Comparison of ENCODE assay signal across 24 cellular contexts in the genomic region with DNA sequence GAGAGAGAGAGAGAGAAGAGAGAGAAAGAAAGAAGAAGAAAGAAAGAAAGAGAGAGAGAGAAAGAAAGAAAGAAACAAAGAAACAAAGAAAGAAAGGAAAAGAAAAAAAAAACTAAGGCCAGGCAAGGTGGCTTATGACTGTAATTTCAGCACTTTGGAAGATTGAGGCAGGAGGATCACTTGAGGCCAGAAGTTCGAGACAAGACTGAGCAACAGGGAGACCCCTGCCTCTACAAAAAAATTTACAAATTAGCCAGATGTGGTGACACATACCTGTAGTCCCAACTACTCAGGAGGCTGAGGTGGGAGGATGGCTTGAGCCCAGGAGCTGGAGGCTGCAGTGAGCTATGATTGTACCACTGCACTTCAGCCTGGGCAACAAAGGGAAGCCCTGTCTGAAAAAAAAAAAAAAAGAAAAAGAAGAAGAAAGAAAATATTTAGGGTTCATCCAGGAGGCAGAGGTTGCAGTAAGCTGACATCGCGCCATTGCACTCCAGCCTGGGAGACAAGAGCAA. TPM values are rescaled to one million over a fixed set of nuclear protein-coding genes. Genes with fewer than 3 reads are reported as not detected.
A peak's percentile ranks its signal among the peaks of the same experiment; 100 is the strongest.
DNase-seq lines count a peak whose midpoint lies in the region; ATAC-seq, FAIRE-seq and TF ChIP-seq lines count a peak whose summit lies in the region.
"Had no signal": no experiment of that assay in that cellular context is flagged by ENCODE, and none has a peak within 500 bp of the region (broad histone marks: within the 10 kb centered on the region; RNA-seq: fewer than 3 reads in every experiment).

No MANE protein-coding gene starts in this region.

- TF ChIP-seq EP300 in A549 (IDR thresholded peaks at IDR 0.05) = no peak

- peaks cover 72% of the 10 kb centered on the region for H3K36me3 Mint-ChIP-seq in chondrocyte (ENCODE audit: low read depth)
- no peaks in the 10 kb centered on the region for H3K36me3 Mint-ChIP-seq in activated CD8-positive, alpha-beta memory T cell treated with anti-CD3 and anti-CD28 coated beads, Interleukin-2, amount 10 ng/mL, durations not matched to agents 7 days and 5 days
- H3K36me3 Mint-ChIP-seq: activated naive CD8-positive, alpha-beta T cell had no signal

- POLR2A ChIA-PET in A549 (lab: Yijun Ruan, JAX) (interaction anchor here (0.7 to 1.2 kb wide), 2 partner anchors 11 to 28 kb away, joined by 3 read pairs; no protein-coding TSS in a partner anchor), Panc1 (lab: Charles Lee) (interaction anchor here (0.6 to 1.8 kb wide), 3 partner anchors 12 to 119 kb away, joined by 4 to 13 read pairs (median 9); no protein-coding TSS in a partner anchor)

- H3K27me3 Mint-ChIP-seq in chondrocyte (ENCODE audit: low read depth) = no peaks in the 10 kb centered on the region
- peaks cover 60% of the 10 kb centered on the region for H3K27me3 Mint-ChIP-seq in activated CD8-positive, alpha-beta memory T cell treated with anti-CD3 and anti-CD28 coated beads, Interleukin-2, amount 10 ng/mL, durations not matched to agents 7 days and 5 days

- H3K4me1 Mint-ChIP-seq in chondrocyte (ENCODE audit: low read depth) = peaks cover 97% of the 10 kb centered on the region
- H3K4me1 Mint-ChIP-seq in activated CD8-positive, alpha-beta memory T cell treated with anti-CD3 and anti-CD28 coated beads, Interleukin-2, amount 10 ng/mL, durations not matched to agents 7 days and 5 days = peaks cover 35% of the 10 kb centered on the region

- TF ChIP-seq RAD21 in A549 (conservative IDR thresholded peaks at IDR 0.05 in 1 of 2, IDR thresholded peaks at IDR 0.05 in 1 of 2) = no peak

- ATAC-seq in A549 (no peak), Panc1 (no peak)
- ATAC-seq in activated CD8-positive, alpha-beta memory T cell treated with anti-CD3 and anti-CD28 coated beads, Interleukin-2, amount 10 ng/mL, durations not matched to agents 7 days and 5 days = no peak
- ATAC-seq: activated T-helper 17 cell treated with anti-CD3 and anti-CD28 coated beads, Interleukin-2, amount 50 U/mL, for 72 hours; psoas muscle had no signal

- no TSS peak for BruUV-seq in Panc1 (replicated peaks; lab: Mats Ljungman, UMichigan)

- FAIRE-seq in A549 (lab: Jason Lieb, UNC) = no peak
- FAIRE-seq: A204.1, small intestine had no signal

- no peaks in the 10 kb centered on the region for H3K9me3 Mint-ChIP-seq in chondrocyte (ENCODE audit: low read depth)
- H3K9me3 Mint-ChIP-seq in activated CD8-positive, alpha-beta memory T cell treated with anti-CD3 and anti-CD28 coated beads, Interleukin-2, amount 10 ng/mL, durations not matched to agents 7 days and 5 days (ENCODE audit: low read depth) = no peaks in the 10 kb centered on the region
- H3K9me3 Mint-ChIP-seq: activated T-helper 17 cell treated with anti-CD3 and anti-CD28 coated beads, Interleukin-2, amount 50 U/mL, for 72 hours had no signal

- peaks cover 79% of the 10 kb centered on the region for H3K4me1 ChIP-seq in A549
- H3K4me1 ChIP-seq in Panc1 (ENCODE audit: control insufficient read depth, insufficient read depth, low read length) = peaks cover 44% of the 10 kb centered on the region
- H3K4me1 ChIP-seq in mesodermal cell (ENCODE audit: control insufficient read depth, insufficient read depth, low read length, poor library complexity, severe bottlenecking) = peaks cover 43% of the 10 kb centered on the region
- H3K4me1 ChIP-seq: psoas muscle had no signal

- H3K36me3 ChIP-seq in Panc1 (ENCODE audit: control insufficient read depth, insufficient read depth, low read length) = no peaks in the 10 kb centered on the region
- peaks cover 67% of the 10 kb centered on the region for H3K36me3 ChIP-seq in mesodermal cell (ENCODE audit: control insufficient read depth, insufficient read depth, low read length)
- H3K36me3 ChIP-seq: BLaER1 treated with 17β-estradiol and CSF1 and Interleukin-3, amounts not matched to agents 10 nM and 100 nM; HAP-1 had no signal

- H3K27me3 ChIP-seq in Panc1 (ENCODE audit: control insufficient read depth, insufficient read depth, low read length) = no peaks in the 10 kb centered on the region

- WGBS in A549 (ENCODE audit: missing lambda C conversion rate) = 91% methylated on average over 3 of the region's 3 CpGs
- WGBS in mesodermal cell (ENCODE audit: insufficient coverage in 2 of 2), 2 experiments = no CpG with 5 or more reads among the region's 3 CpGs

- H3K4me3 Mint-ChIP-seq in chondrocyte (ENCODE audit: unreplicated experiment) = peak overlapping the region; percentile 91
- H3K4me3 Mint-ChIP-seq in activated CD8-positive, alpha-beta memory T cell treated with anti-CD3 and anti-CD28 coated beads, Interleukin-2, amount 10 ng/mL, durations not matched to agents 7 days and 5 days = no peak overlapping the region
- H3K4me3 Mint-ChIP-seq: activated naive CD8-positive, alpha-beta T cell; activated T-helper 17 cell treated with anti-CD3 and anti-CD28 coated beads, Interleukin-2, amount 50 U/mL, for 72 hours; endodermal cell had no signal

- CTCF ChIA-PET in A549 (lab: Yijun Ruan, JAX) (interaction anchor here (0.7 to 32.8 kb wide), 8 partner anchors 8 to 250 kb away, joined by 3 to 600 read pairs (median 5); no protein-coding TSS in a partner anchor), Panc1 (lab: Charles Lee) (no interaction called here)
- CTCF ChIA-PET in activated CD8-positive, alpha-beta memory T cell treated with anti-CD3 and anti-CD28 coated beads, Interleukin-2, amount 10 ng/mL, durations not matched to agents 7 days and 5 days (lab: Charles Lee) = interaction anchor here (1.7 kb wide), 2 partner anchors 9 to 14 kb away, joined by 6 read pairs; no protein-coding TSS in a partner anchor

- H3K4me3 ChIP-seq in A549 (peak overlapping the region; percentile 63), Panc1 (ENCODE audit: low read depth in 2 of 2, low read length in 2 of 2) (peak overlapping the region; percentile 51 to 90), mesodermal cell (ENCODE audit: extremely low read depth, insufficient read depth, low read length, poor library complexity, severe bottlenecking) (peak overlapping the region; percentile 19)
- H3K4me3 ChIP-seq: BLaER1 treated with 17β-estradiol and CSF1 and Interleukin-3, amounts not matched to agents 10 nM and 100 nM; HAP-1 had no signal

- peak overlapping the region; percentile 97 for H3K27ac Mint-ChIP-seq in chondrocyte (ENCODE audit: unreplicated experiment)
- no peak overlapping the region for H3K27ac Mint-ChIP-seq in activated CD8-positive, alpha-beta memory T cell treated with anti-CD3 and anti-CD28 coated beads, Interleukin-2, amount 10 ng/mL, durations not matched to agents 7 days and 5 days
- H3K27ac Mint-ChIP-seq: activated naive CD8-positive, alpha-beta T cell; activated T-helper 17 cell treated with anti-CD3 and anti-CD28 coated beads, Interleukin-2, amount 50 U/mL, for 72 hours; endodermal cell had no signal

- H3K4me2 ChIP-seq in A549 = peak overlapping the region; percentile 94
- H3K4me2 ChIP-seq: BLaER1 treated with 17β-estradiol and CSF1 and Interleukin-3, amounts not matched to agents 10 nM and 100 nM had no signal

- DNase-seq in A549 (ENCODE audit: low read depth in 1 of 2, low spot score in 1 of 2) (no peak), Panc1 (ENCODE audit: low read depth, low spot score) (no peak), chondrocyte (ENCODE audit: low spot score) (no peak), cerebellar cortex (ENCODE audit: low spot score) (no peak), AG08395 (ENCODE audit: low spot score) (no peak), NCI-H1092 (lab: John Stamatoyannopoulos, UW) (no peak)
- DNase-seq in activated CD8-positive, alpha-beta memory T cell treated with anti-CD3 and anti-CD28 coated beads, Interleukin-2, amount 10 ng/mL, durations not matched to agents 7 days and 5 days = no peak
- DNase-seq: DND-41, endodermal cell, head of caudate nucleus, Kasumi-1, mammary epithelial cell, NCI-H187 treated with DMSO at 0.1 percent for 48 hours, NCI-H69, small intestine had no signal

- H3K27ac ChIP-seq in A549 = peak overlapping the region; percentile 34 to 94; a peak in 4 of 6 replicates
- H3K27ac ChIP-seq in Panc1 (ENCODE audit: low read length) = peak overlapping the region; percentile 98
- H3K27ac ChIP-seq in mesodermal cell (ENCODE audit: low read depth, low read length, severe bottlenecking) = no peak overlapping the region
- H3K27ac ChIP-seq: BLaER1 treated with 17β-estradiol and CSF1 and Interleukin-3, amounts not matched to agents 10 nM and 100 nM; psoas muscle had no signal

- TF ChIP-seq POLR2A in A549 (IDR thresholded peaks at IDR 0.05; ENCODE audit: low read length) = no peak

- H3K9me3 ChIP-seq in A549 (no peaks in the 10 kb centered on the region; the same call in 2 of the 3 replicates), Panc1 (ENCODE audit: control insufficient read depth, insufficient read depth, low read depth, low read length) (no peaks in the 10 kb centered on the region), mesodermal cell (ENCODE audit: control insufficient read depth, low read length) (no peaks in the 10 kb centered on the region)
- H3K9me3 ChIP-seq: BLaER1 treated with 17β-estradiol and CSF1 and Interleukin-3, amounts not matched to agents 10 nM and 100 nM; HAP-1; psoas muscle had no signal

- intact Hi-C loops in Panc1 (cut with micrococcal nuclease; ENCODE audit: unreplicated experiment) = no loop called here

- no peak for TF ChIP-seq CTCF in A549 (IDR thresholded peaks at IDR 0.05)
- TF ChIP-seq CTCF in Panc1 (IDR thresholded peaks at IDR 0.05) = no peak
- no peak for TF ChIP-seq CTCF in chondrocyte (IDR thresholded peaks at IDR 0.05)

- in situ Hi-C loops in Panc1 (cut with HindIII; ENCODE audit: low pct_unique_long_range_greater_than_20kb, low sequenced_read_pairs) = no loop called here

RNA-seq across cellular contexts. Expression of a gene that starts 2.8 kb away (rescaled TPM):
- polyA plus RNA-seq in A549 (2011; rRNA removed) (300 and 355 TPM in 2 replicates), A549 (2017; fragmentation: RNase III; extraction: RNeasy Plus Mini Kit Qiagen cat#74134 plus additional on column Dnase treatment) (286 to 399 TPM (median 346 TPM) in 3 replicates)
- polyA plus RNA-seq in A549 (2012; cell fraction: cytosol; rRNA removed) = 315 and 419 TPM in 2 replicates
- polyA plus RNA-seq in A549 (2012; cell fraction: nucleus; rRNA removed) = 684 and 700 TPM in 2 replicates
- polyA minus RNA-seq in A549 (2011; rRNA and poly(A)+ RNA removed) = 377 and 382 TPM in 2 replicates
- total RNA-seq in Panc1 (2021; ENCODE audit: unreplicated experiment) (370 TPM), chondrocyte (794 to 1,203 TPM (median 1,180 TPM) in 3 replicates)
- polyA plus RNA-seq in Panc1 (2012; ENCODE audit: insufficient read length) = 482 TPM
- 150 TPM for polyA plus RNA-seq in mesodermal cell (2013, experiment 1 of 2)
- polyA plus RNA-seq in mesodermal cell (2013, experiment 2 of 2) = 117 TPM
- 1 to 10 TPM in 1 of 2 experiments, under 1 TPM in 1; 0.29 to 1.2 TPM for total RNA-seq in activated CD8-positive, alpha-beta memory T cell treated with anti-CD3 and anti-CD28 coated beads, Interleukin-2, amount 10 ng/mL, durations not matched to agents 7 days and 5 days

RNA-seq across cellular contexts. Expression of a gene that starts 24.6 kb away (rescaled TPM):
- polyA plus RNA-seq in A549 (2011; rRNA removed) = 107 and 128 TPM in 2 replicates
- 163 and 166 TPM in 2 replicates for polyA plus RNA-seq in A549 (2012; cell fraction: cytosol; rRNA removed)
- 79.8 and 104 TPM in 2 replicates for polyA plus RNA-seq in A549 (2012; cell fraction: nucleus; rRNA removed)
- 181 to 187 TPM (median 182 TPM) in 3 replicates for polyA plus RNA-seq in A549 (2017; fragmentation: RNase III; extraction: RNeasy Plus Mini Kit Qiagen cat#74134 plus additional on column Dnase treatment)
- 48.5 and 54.1 TPM in 2 replicates for polyA minus RNA-seq in A549 (2011; rRNA and poly(A)+ RNA removed)
- 74.2 TPM for total RNA-seq in Panc1 (2021; ENCODE audit: unreplicated experiment)
- 152 TPM for polyA plus RNA-seq in Panc1 (2012; ENCODE audit: insufficient read length)
- total RNA-seq in chondrocyte = 55.9 to 60.5 TPM (median 60.4 TPM) in 3 replicates
- 98.7 TPM for polyA plus RNA-seq in mesodermal cell (2013, experiment 1 of 2)
- polyA plus RNA-seq in mesodermal cell (2013, experiment 2 of 2) = 82.7 TPM
- total RNA-seq in activated CD8-positive, alpha-beta memory T cell treated with anti-CD3 and anti-CD28 coated beads, Interleukin-2, amount 10 ng/mL, durations not matched to agents 7 days and 5 days = 10 to 100 TPM; 49.9 to 51.7 TPM

RNA-seq across cellular contexts. Expression of a gene that starts 35.7 kb away (rescaled TPM):
- 0.16 and 0.21 TPM in 2 replicates for polyA plus RNA-seq in A549 (2011; rRNA removed)
- polyA plus RNA-seq in A549 (2012; cell fraction: cytosol; rRNA removed) = 0.42 and 0.73 TPM in 2 replicates
- polyA plus RNA-seq in A549 (2012; cell fraction: nucleus; rRNA removed) = 0.97 and 1.7 TPM in 2 replicates
- 1.4 to 2.7 TPM (median 2.0 TPM) in 3 replicates for polyA plus RNA-seq in A549 (2017; fragmentation: RNase III; extraction: RNeasy Plus Mini Kit Qiagen cat#74134 plus additional on column Dnase treatment)
- polyA minus RNA-seq in A549 (2011; rRNA and poly(A)+ RNA removed) = 0.17 TPM in 1 of 2 replicates, not detected in the other
- 4.4 TPM for total RNA-seq in Panc1 (2021; ENCODE audit: unreplicated experiment)
- 10.8 TPM for polyA plus RNA-seq in Panc1 (2012; ENCODE audit: insufficient read length)
- 0.22 to 0.26 TPM in 2 of 3 replicates, not detected in the other for total RNA-seq in chondrocyte
- 79.3 TPM for polyA plus RNA-seq in mesodermal cell (2013, experiment 1 of 2)
- polyA plus RNA-seq in mesodermal cell (2013, experiment 2 of 2) = 56.9 TPM
- under 1 TPM; 0.44 to 0.66 TPM for total RNA-seq in activated CD8-positive, alpha-beta memory T cell treated with anti-CD3 and anti-CD28 coated beads, Interleukin-2, amount 10 ng/mL, durations not matched to agents 7 days and 5 days
- total RNA-seq: subcutaneous adipose tissue, urinary bladder had no signal

RNA-seq across cellular contexts. Expression of a gene that starts 44.4 kb away (rescaled TPM):
- polyA plus RNA-seq in A549 (2011; rRNA removed) (3.9 and 5.2 TPM in 2 replicates), A549 (2017; fragmentation: RNase III; extraction: RNeasy Plus Mini Kit Qiagen cat#74134 plus additional on column Dnase treatment) (15.6 to 17.8 TPM (median 16.5 TPM) in 3 replicates)
- polyA plus RNA-seq in A549 (2012; cell fraction: cytosol; rRNA removed) = 3.2 and 4.2 TPM in 2 replicates
- polyA plus RNA-seq in A549 (2012; cell fraction: nucleus; rRNA removed) = 8.2 and 9.8 TPM in 2 replicates
- 8.1 and 14.2 TPM in 2 replicates for polyA minus RNA-seq in A549 (2011; rRNA and poly(A)+ RNA removed)
- total RNA-seq in Panc1 (2021; ENCODE audit: unreplicated experiment) (37.4 TPM), chondrocyte (26.1 to 35.7 TPM (median 30.4 TPM) in 3 replicates)
- 31.8 TPM for polyA plus RNA-seq in Panc1 (2012; ENCODE audit: insufficient read length)
- 4.3 TPM for polyA plus RNA-seq in mesodermal cell (2013, experiment 1 of 2)
- polyA plus RNA-seq in mesodermal cell (2013, experiment 2 of 2) = 4.8 TPM
- total RNA-seq in activated CD8-positive, alpha-beta memory T cell treated with anti-CD3 and anti-CD28 coated beads, Interleukin-2, amount 10 ng/mL, durations not matched to agents 7 days and 5 days = 100 to 1,000 TPM in 1 of 2 experiments, 10 to 100 TPM in 1; 68.2 to 110 TPM

RNA-seq across cellular contexts. Expression of a gene that starts 50.4 kb away (rescaled TPM):
- polyA plus RNA-seq in A549 (2011; rRNA removed) (0.03 and 0.05 TPM in 2 replicates), A549 (2017; fragmentation: RNase III; extraction: RNeasy Plus Mini Kit Qiagen cat#74134 plus additional on column Dnase treatment) (0.07 to 0.12 TPM in 2 of 3 replicates, not detected in the other)
- polyA plus RNA-seq in A549 (2012; cell fraction: cytosol; rRNA removed) = 0.03 and 0.04 TPM in 2 replicates
- 0.09 and 0.18 TPM in 2 replicates for polyA plus RNA-seq in A549 (2012; cell fraction: nucleus; rRNA removed)
- polyA minus RNA-seq in A549 (2011; rRNA and poly(A)+ RNA removed) = not detected in 2 replicates
- total RNA-seq in Panc1 (2021; ENCODE audit: unreplicated experiment) (0.15 TPM), chondrocyte (not detected in 3 replicates)
- polyA plus RNA-seq in Panc1 (2012; ENCODE audit: insufficient read length) = not detected
- 0.70 TPM for polyA plus RNA-seq in mesodermal cell (2013, experiment 1 of 2)
- 0.20 TPM for polyA plus RNA-seq in mesodermal cell (2013, experiment 2 of 2)
- total RNA-seq in activated CD8-positive, alpha-beta memory T cell treated with anti-CD3 and anti-CD28 coated beads, Interleukin-2, amount 10 ng/mL, durations not matched to agents 7 days and 5 days = not detected
- total RNA-seq: activated T-helper 17 cell treated with anti-CD3 and anti-CD28 coated beads, Interleukin-2, amount 50 U/mL, for 72 hours; mammary epithelial cell; psoas muscle; subcutaneous adipose tissue; urinary bladder had no signal
- polyA plus RNA-seq: mammary epithelial cell, urinary bladder had no signal

Comparison
In these comparisons a context has a peak if more than half of its experiments do, and no peak if none do; other contexts are left out.
1. H3K4me3 ChIP-seq: peak in every context shown above with its lines; median percentile 70 in Panc1; 63 in A549; 19 in mesodermal cell.
2. RNA of a gene that starts 2.8 kb away (total RNA-seq): 794 to 1,203 TPM in chondrocyte and 370 TPM in Panc1 (single experiment); 0.29 to 1.2 TPM in activated CD8-positive, alpha-beta memory T cell treated with anti-CD3 and anti-CD28 coated beads, Interleukin-2, amount 10 ng/mL, durations not matched to agents 7 days and 5 days; every median in the first group is over 100 times any median in the second.